ENCODE assay signal across 18 cellular contexts in genomic region chr12:87320724-87321123, GRCh38.
"Had no signal": no experiment of that assay in that cellular context is flagged by ENCODE, and none has a peak within 500 bp of the region (broad histone marks: within the 10 kb centered on the region; RNA-seq: fewer than 3 reads in every experiment).

No MANE protein-coding gene starts in this region.

- ATAC-seq: left ventricle myocardium superior, natural killer cell had no signal

- H3K9me3 ChIP-seq: neutrophil, transverse colon, vagina had no signal

- H3K36me3 ChIP-seq: neutrophil, transverse colon, vagina had no signal

- H3K27me3 ChIP-seq: hepatocyte, neutrophil, transverse colon, vagina had no signal

- H3K4me3 ChIP-seq: coronary artery, hepatocyte, skin epidermis, transverse colon, vagina had no signal

- DNase-seq: activated CD4-positive, CD25-positive, alpha-beta regulatory T cell treated with anti-CD3 and anti-CD28 coated beads, Interleukin-2, amount 50 U/mL, for 72 hours; activated naive CD4-positive, alpha-beta T cell treated with Interleukin-2 at 50 U/mL for 16 hours; caudate nucleus; effector CD8-positive, alpha-beta T cell; kidney; left ventricle myocardium superior; mesendoderm; natural killer cell; stimulated activated CD4-positive, alpha-beta T cell treated with anti-CD3 and anti-CD28 coated beads, Interleukin-15, amount 100 ng/mL, for 24 hours; stimulated activated CD4-positive, alpha-beta T cell treated with anti-CD3 and anti-CD28 coated beads, Interleukin-4, amount 100 ng/mL, for 1 hour; stimulated activated naive CD4-positive, alpha-beta T cell; SW 1271; transverse colon had no signal

- H3K27ac ChIP-seq: coronary artery, hepatocyte, neutrophil, skin epidermis, transverse colon, vagina had no signal
